ENCODE assay signal across 20 cellular contexts in genomic region chr13:113923376-113924063, GRCh38. TPM values are rescaled to one million over a fixed set of nuclear protein-coding genes. Genes with fewer than 3 reads are reported as not detected.
A peak's percentile ranks its signal among the peaks of the same experiment; 100 is the strongest.
DNase-seq lines count a peak whose midpoint lies in the region; ATAC-seq and TF ChIP-seq lines count a peak whose summit lies in the region.
"Had no signal": no experiment of that assay in that cellular context is flagged by ENCODE, and none has a peak within 500 bp of the region (broad histone marks: within the 10 kb centered on the region; RNA-seq: fewer than 3 reads in every experiment).

No MANE protein-coding gene starts in this region.

- no peak overlapping the region for H4K8ac ChIP-seq in H9 (replicated peaks; ENCODE audit: insufficient read length, low read depth, low read length)

- H3K9me3 Mint-ChIP-seq in CD14-positive monocyte (peaks cover 12 to 23% (median 18%) of the 10 kb centered on the region in 7 donors), H9 (peaks cover 20 to 23% of the 10 kb centered on the region in 2 experiments)
- peaks cover 3 to 12% of the 10 kb centered on the region in 2 donors for H3K9me3 Mint-ChIP-seq in stimulated activated naive B cell treated with anti-CD40 and anti-IgM and Interleukin-4, amounts not matched to agents 10 μg/mL and 1 μg/mL and 100 μg/mL, for 72 hours

- H2AFZ ChIP-seq in H9 (ENCODE audit: low read length): no peak overlapping the region

- no peaks in the 10 kb centered on the region for H3K9me3 ChIP-seq in H9 (ENCODE audit: control insufficient read depth, low read depth, low read length)
- H3K9me3 ChIP-seq: HAP-1 had no signal

- H3K27me3 Mint-ChIP-seq in CD14-positive monocyte (ENCODE audit: low read depth in 3 of 3) (peaks cover 19 to 56% (median 21%) of the 10 kb centered on the region in 3 donors), H9 (ENCODE audit: low read depth) (peaks cover 16% of the 10 kb centered on the region)
- H3K27me3 Mint-ChIP-seq in stimulated activated naive B cell treated with anti-CD40 and anti-IgM and Interleukin-4, amounts not matched to agents 10 μg/mL and 1 μg/mL and 100 μg/mL, for 72 hours: peaks cover 37 to 39% of the 10 kb centered on the region in 2 donors

- no peaks in the 10 kb centered on the region for H3K4me1 ChIP-seq in H9 (ENCODE audit: insufficient read depth, low read length)
- H3K4me1 ChIP-seq: Caco-2, HAP-1 had no signal

- H2BK15ac ChIP-seq in H9 (ENCODE audit: low read depth, low read length): no peak overlapping the region

- no peaks in the 10 kb centered on the region for H3K23me2 ChIP-seq in H9 (ENCODE audit: insufficient read length, low read depth, low read length, poor library complexity, severe bottlenecking)

- ATAC-seq in left lobe of liver (no peak), GM21447 (IDR thresholded peaks at IDR 0.05; ENCODE audit: unreplicated experiment) (no peak), HG03521 (IDR thresholded peaks at IDR 0.05; ENCODE audit: unreplicated experiment) (no peak)
- ATAC-seq in stimulated activated naive B cell treated with anti-CD40 and anti-IgM and Interleukin-4, amounts not matched to agents 10 μg/mL and 1 μg/mL and 100 μg/mL, for 72 hours (replicated peaks): no peak

- no peak overlapping the region for H3K4me2 ChIP-seq in H9 (ENCODE audit: insufficient read depth, insufficient read length, low read length)

- no peak overlapping the region for H3K4me3 Mint-ChIP-seq in CD14-positive monocyte
- no peak overlapping the region for H3K4me3 Mint-ChIP-seq in H9
- no peak overlapping the region for H3K4me3 Mint-ChIP-seq in stimulated activated naive B cell treated with anti-CD40 and anti-IgM and Interleukin-4, amounts not matched to agents 10 μg/mL and 1 μg/mL and 100 μg/mL, for 72 hours
- H3K4me3 Mint-ChIP-seq: CD4-positive, CD25-positive, alpha-beta regulatory T cell had no signal

- H3T11ph ChIP-seq in H9 (ENCODE audit: low read length): no peak overlapping the region

- no peak overlapping the region for H4K5ac ChIP-seq in H9 (ENCODE audit: insufficient read length, low read depth, low read length)

- H3K9ac ChIP-seq in H9 (ENCODE audit: extremely low read depth, insufficient read length, low read length): no peak overlapping the region

- no peaks in the 10 kb centered on the region for H3K79me2 ChIP-seq in H9 (ENCODE audit: insufficient read depth, low read length)

- no CpG with 5 or more reads among the region's 8 CpGs for WGBS in H9 (ENCODE audit: extremely low coverage, insufficient read length, low lambda C conversion rate)

- H3K27ac Mint-ChIP-seq in CD14-positive monocyte: no peak overlapping the region
- no peak overlapping the region for H3K27ac Mint-ChIP-seq in H9
- H3K27ac Mint-ChIP-seq in stimulated activated naive B cell treated with anti-CD40 and anti-IgM and Interleukin-4, amounts not matched to agents 10 μg/mL and 1 μg/mL and 100 μg/mL, for 72 hours: peak overlapping the region; percentile 49
- H3K27ac Mint-ChIP-seq: CD4-positive, CD25-positive, alpha-beta regulatory T cell had no signal

- H2BK20ac ChIP-seq in H9 (ENCODE audit: low read depth, low read length, poor library complexity, severe bottlenecking): no peak overlapping the region

- H4K20me1 ChIP-seq in H9 (ENCODE audit: control insufficient read depth, insufficient read depth, insufficient read length): no peaks in the 10 kb centered on the region

- H3K27me3 ChIP-seq in H9 (ENCODE audit: insufficient read depth, low read length): no peaks in the 10 kb centered on the region
- H3K27me3 ChIP-seq: MG63 had no signal

- peaks cover 13% of the 10 kb centered on the region for H3K4me1 Mint-ChIP-seq in CD14-positive monocyte
- H3K4me1 Mint-ChIP-seq in H9: peaks cover 11 to 13% of the 10 kb centered on the region in 2 experiments
- H3K4me1 Mint-ChIP-seq in stimulated activated naive B cell treated with anti-CD40 and anti-IgM and Interleukin-4, amounts not matched to agents 10 μg/mL and 1 μg/mL and 100 μg/mL, for 72 hours: no peaks in the 10 kb centered on the region
- H3K4me1 Mint-ChIP-seq: CD4-positive, CD25-positive, alpha-beta regulatory T cell had no signal

- H3K27ac ChIP-seq in H9 (ENCODE audit: insufficient read length, low read depth, low read length): no peak overlapping the region

- DNase-seq in CD14-positive monocyte (ENCODE audit: low spot score): peak; percentile 22
- peak; percentile 15 for DNase-seq in H9
- peak; percentile 22 for DNase-seq in left lobe of liver (ENCODE audit: low spot score)
- DNase-seq in stimulated activated naive B cell treated with anti-CD40 and anti-IgM and Interleukin-4, amounts not matched to agents 10 μg/mL and 1 μg/mL and 100 μg/mL, for 72 hours: no peak
- no peak for DNase-seq in activated CD4-positive, alpha-beta T cell treated with anti-CD3 and anti-CD28 coated beads, Interleukin-2, amount 50 U/mL, for 48 hours
- DNase-seq: CD4-positive, CD25-positive, alpha-beta regulatory T cell; DMS153; Karpas-422; MG63; NCI-H1092; NCI-H146; NCI-H2081; NCI-H748 treated with DMSO at 0.1 percent for 48 hours; OCI-M1 had no signal

- H3K14ac ChIP-seq in H9 (ENCODE audit: insufficient read depth, low read length): no peak overlapping the region

- H3K36me3 Mint-ChIP-seq in CD14-positive monocyte: peaks cover 0 to 2% of the 10 kb centered on the region in 2 donors
- H3K36me3 Mint-ChIP-seq in H9 (ENCODE audit: insufficient read depth in 1 of 3, low read depth in 3 of 3): peaks cover 3 to 21% (median 4%) of the 10 kb centered on the region in 3 experiments; a peak in 5 of 7 replicates
- H3K36me3 Mint-ChIP-seq in stimulated activated naive B cell treated with anti-CD40 and anti-IgM and Interleukin-4, amounts not matched to agents 10 μg/mL and 1 μg/mL and 100 μg/mL, for 72 hours: peaks cover 0 to 5% of the 10 kb centered on the region in 2 donors
- H3K36me3 Mint-ChIP-seq: CD4-positive, CD25-positive, alpha-beta regulatory T cell had no signal

- no peak overlapping the region for H3K18ac ChIP-seq in H9 (ENCODE audit: insufficient read length, low read depth, low read length)

- H2BK120ac ChIP-seq in H9 (ENCODE audit: low read depth, low read length, poor library complexity, severe bottlenecking): no peak overlapping the region

- no peak overlapping the region for H3K56ac ChIP-seq in H9 (ENCODE audit: insufficient read length, low read depth, low read length)

- H2BK5ac ChIP-seq in H9 (ENCODE audit: insufficient read length, low read length): no peak overlapping the region

- H3K79me1 ChIP-seq in H9 (ENCODE audit: insufficient read depth, low read depth, low read length, poor library complexity, severe bottlenecking): no peaks in the 10 kb centered on the region

- no peak overlapping the region for H4K91ac ChIP-seq in H9 (ENCODE audit: insufficient read length, low read depth, low read length)

- H2BK12ac ChIP-seq in H9 (ENCODE audit: insufficient read length, low read depth, low read length): no peak overlapping the region

- H3K23ac ChIP-seq in H9 (ENCODE audit: insufficient read length, low read depth, low read length): no peak overlapping the region

- intact Hi-C loops in CD14-positive monocyte (cut with micrococcal nuclease): no loop called here

- H2AK5ac ChIP-seq in H9 (ENCODE audit: insufficient read length, low read length): no peak overlapping the region

- TF ChIP-seq CTCF in CD14-positive monocyte (IDR thresholded peaks at IDR 0.05) (no peak), H9 (conservative IDR thresholded peaks at IDR 0.05) (no peak)

- H3K4ac ChIP-seq in H9 (ENCODE audit: low read depth, low read length): no peak overlapping the region

RNA-seq across cellular contexts. Expression of gene C13orf46, which starts 50.4 kb away (rescaled TPM):
- under 1 TPM in 1 of 2 donors, not detected in 1; 0.05 TPM for polyA plus RNA-seq in CD14-positive monocyte
- total RNA-seq in H9 (2021) (0.15 and 0.55 TPM in 2 replicates), left lobe of liver (1.1 TPM)
- total RNA-seq: Caco-2, NCI-H460, RPMI7951 had no signal

RNA-seq across cellular contexts. Expression of gene GAS6, which starts 59.6 kb away (rescaled TPM):
- 1 to 10 TPM; 1.8 to 1.9 TPM for polyA plus RNA-seq in CD14-positive monocyte
- total RNA-seq in H9 (2021) (19.5 and 20.5 TPM in 2 replicates), left lobe of liver (36.5 TPM)

Comparison
In these comparisons a context has a peak if more than half of its experiments do, and no peak if none do; other contexts are left out.
1. DNase-seq: peak in CD14-positive monocyte (single experiment), H9 (single experiment) and left lobe of liver (single experiment); none in stimulated activated naive B cell treated with anti-CD40 and anti-IgM and Interleukin-4, amounts not matched to agents 10 μg/mL and 1 μg/mL and 100 μg/mL, for 72 hours (single experiment) and activated CD4-positive, alpha-beta T cell treated with anti-CD3 and anti-CD28 coated beads, Interleukin-2, amount 50 U/mL, for 48 hours (0 of 2).